ENCODE assay signal across 1 cellular context in the genomic region with DNA sequence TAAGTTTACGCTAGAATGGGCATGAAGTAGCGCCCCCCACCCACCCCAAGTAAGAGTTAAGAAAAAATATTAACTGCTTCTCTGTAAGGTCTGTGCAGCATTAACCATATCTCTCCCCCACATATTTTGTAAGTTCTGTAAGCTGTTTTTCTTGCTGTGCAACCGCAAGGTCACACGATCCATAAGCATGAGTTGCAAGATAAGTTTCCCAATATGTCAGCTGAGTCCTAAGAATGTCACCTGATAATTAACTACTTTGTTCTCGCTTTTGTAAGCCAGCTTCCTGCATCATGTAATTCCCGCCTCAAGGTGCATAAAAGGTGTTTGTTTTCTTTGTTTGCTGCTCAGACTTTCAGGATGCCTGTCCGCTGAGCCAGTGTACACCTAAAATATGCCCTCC.
TF ChIP-seq lines count a peak whose summit lies in the region.

No MANE protein-coding gene starts in this region.

TF ChIP-seq in K562, 482 proteins besides CTCF, POLR2A, EP300 and RAD21 (continued from another document and continues in another):
- TF ChIP-seq, protein P1, sequence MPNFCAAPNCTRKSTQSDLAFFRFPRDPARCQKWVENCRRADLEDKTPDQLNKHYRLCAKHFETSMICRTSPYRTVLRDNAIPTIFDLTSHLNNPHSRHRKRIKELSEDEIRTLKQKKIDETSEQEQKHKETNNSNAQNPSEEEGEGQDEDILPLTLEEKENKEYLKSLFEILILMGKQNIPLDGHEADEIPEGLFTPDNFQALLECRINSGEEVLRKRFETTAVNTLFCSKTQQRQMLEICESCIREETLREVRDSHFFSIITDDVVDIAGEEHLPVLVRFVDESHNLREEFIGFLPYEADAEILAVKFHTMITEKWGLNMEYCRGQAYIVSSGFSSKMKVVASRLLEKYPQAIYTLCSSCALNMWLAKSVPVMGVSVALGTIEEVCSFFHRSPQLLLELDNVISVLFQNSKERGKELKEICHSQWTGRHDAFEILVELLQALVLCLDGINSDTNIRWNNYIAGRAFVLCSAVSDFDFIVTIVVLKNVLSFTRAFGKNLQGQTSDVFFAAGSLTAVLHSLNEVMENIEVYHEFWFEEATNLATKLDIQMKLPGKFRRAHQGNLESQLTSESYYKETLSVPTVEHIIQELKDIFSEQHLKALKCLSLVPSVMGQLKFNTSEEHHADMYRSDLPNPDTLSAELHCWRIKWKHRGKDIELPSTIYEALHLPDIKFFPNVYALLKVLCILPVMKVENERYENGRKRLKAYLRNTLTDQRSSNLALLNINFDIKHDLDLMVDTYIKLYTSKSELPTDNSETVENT (CRISPR knock-in tag; IDR thresholded peaks at IDR 0.05), result no peak
- TF ChIP-seq NFE2 (IDR thresholded peaks at IDR 0.05; ENCODE audit: low read depth) (peak; percentile 72), SMARCE1 (IDR thresholded peaks at IDR 0.05) (0 out of 2 replicates have a peak, but pooled peaks have one; percentile 44), CEBPG (CRISPR knock-in tag; IDR thresholded peaks at IDR 0.05) (peak; percentile 60; the same call in 1 of the 2 replicates), CEBPG (tag; conservative IDR thresholded peaks at IDR 0.05 in 1 of 2, IDR thresholded peaks at IDR 0.05 in 1 of 2) (peak; percentile 39 to 63; a peak in 2 of 4 replicates), FOSL1 (tag; conservative IDR thresholded peaks at IDR 0.05) (peak; percentile 49; the same call in 1 of the 2 replicates), CEBPB (tag; IDR thresholded peaks at IDR 0.05) (peak; percentile 88), RFX5 (IDR thresholded peaks at IDR 0.05; ENCODE audit: low read depth, low read length) (no peak), STAT5A (IDR thresholded peaks at IDR 0.05; ENCODE audit: borderline replicate concordance, low read length) (peak; percentile 58; the same call in 1 of the 2 replicates), YY1 (IDR thresholded peaks at IDR 0.05; ENCODE audit: borderline replicate concordance in 1 of 3, control insufficient read depth in 1 of 3, extremely low read depth in 1 of 3, insufficient read depth in 3 of 3, insufficient read length in 1 of 3, insufficient replicate concordance in 2 of 3, low read depth in 1 of 3, low read length in 2 of 3) (no peak), PML (IDR thresholded peaks at IDR 0.05; ENCODE audit: low read length) (0 out of 2 replicates have a peak, but pooled peaks have one; percentile 40), CBFB (CRISPR knock-in tag; IDR thresholded peaks at IDR 0.05) (no peak), RAD51 (IDR thresholded peaks at IDR 0.05; ENCODE audit: borderline replicate concordance, low read depth) (peak; percentile 55; the same call in 1 of the 2 replicates), TCF7L2 (IDR thresholded peaks at IDR 0.05; ENCODE audit: low read depth, low read length) (no peak), ARID1B (IDR thresholded peaks at IDR 0.05) (peak; percentile 78), MTA1 (IDR thresholded peaks at IDR 0.05; ENCODE audit: borderline replicate concordance) (no peak), TBP (optimal IDR thresholded peaks at IDR 0.05; ENCODE audit: low read depth, low read length) (no peak), CBFA2T2 (conservative IDR thresholded peaks at IDR 0.05) (peak; percentile 82), TAL1 (IDR thresholded peaks at IDR 0.05) (peak; percentile 71), BHLHE40 (IDR thresholded peaks at IDR 0.05; ENCODE audit: low read length) (peak; percentile 91), RFX1 (IDR thresholded peaks at IDR 0.05) (no peak), MAFF (IDR thresholded peaks at IDR 0.05; ENCODE audit: low read length) (no peak), ATF7 (IDR thresholded peaks at IDR 0.05) (0 out of 2 replicates have a peak, but pooled peaks have one; percentile 44), ZSCAN29 (IDR thresholded peaks at IDR 0.05) (no peak), HNRNPL (IDR thresholded peaks at IDR 0.05; ENCODE audit: low read depth, low read length) (no peak), SLC30A9 (CRISPR knock-in tag; IDR thresholded peaks at IDR 0.05) (no peak), ZFP36 (IDR thresholded peaks at IDR 0.05; ENCODE audit: low read depth, low read length, partially characterized antibody) (no peak), ATF1 (CRISPR knock-in tag; IDR thresholded peaks at IDR 0.05) (no peak), ATF1 (tag; IDR thresholded peaks at IDR 0.05) (no peak), GATAD2A (IDR thresholded peaks at IDR 0.05) (no peak), TCF3 (CRISPR knock-in tag; IDR thresholded peaks at IDR 0.05) (peak; percentile 86), U2AF2 (optimal IDR thresholded peaks at IDR 0.05; ENCODE audit: low read depth, low read length) (no peak), NCOA2 (IDR thresholded peaks at IDR 0.05; ENCODE audit: partially characterized antibody in 2 of 2) (no peak), RBM39 (optimal IDR thresholded peaks at IDR 0.05; ENCODE audit: low read depth, low read length) (no peak), GTF2E2 (tag; IDR thresholded peaks at IDR 0.05) (no peak), MTA2 (IDR thresholded peaks at IDR 0.05; ENCODE audit: low read depth) (peak; percentile 47), TEAD4 (IDR thresholded peaks at IDR 0.05; ENCODE audit: low read length) (peak; percentile 88), TEAD4 (CRISPR knock-in tag; IDR thresholded peaks at IDR 0.05; ENCODE audit: borderline replicate concordance) (no peak), DACH1 (IDR thresholded peaks at IDR 0.05; ENCODE audit: partially characterized antibody) (peak; percentile 77), ZNF134 (CRISPR knock-in tag; conservative IDR thresholded peaks at IDR 0.05) (no peak), NFIC (IDR thresholded peaks at IDR 0.05) (peak; percentile 29; the same call in 1 of the 2 replicates), FOXA1 (IDR thresholded peaks at IDR 0.05; ENCODE audit: borderline replicate concordance) (no peak), TAF9B (IDR thresholded peaks at IDR 0.05; ENCODE audit: partially characterized antibody) (peak; percentile 73), NFIX (CRISPR knock-in tag; IDR thresholded peaks at IDR 0.05; ENCODE audit: low read depth) (no peak), HIVEP1 (CRISPR knock-in tag; IDR thresholded peaks at IDR 0.05) (no peak), NCOR1 (IDR thresholded peaks at IDR 0.05) (peak; percentile 66), ZNF354B (CRISPR knock-in tag; IDR thresholded peaks at IDR 0.05) (no peak), CAMTA2 (CRISPR knock-in tag; conservative IDR thresholded peaks at IDR 0.05) (no peak), PYGO2 (tag; IDR thresholded peaks at IDR 0.05) (no peak)
- TF ChIP-seq, protein P2, sequence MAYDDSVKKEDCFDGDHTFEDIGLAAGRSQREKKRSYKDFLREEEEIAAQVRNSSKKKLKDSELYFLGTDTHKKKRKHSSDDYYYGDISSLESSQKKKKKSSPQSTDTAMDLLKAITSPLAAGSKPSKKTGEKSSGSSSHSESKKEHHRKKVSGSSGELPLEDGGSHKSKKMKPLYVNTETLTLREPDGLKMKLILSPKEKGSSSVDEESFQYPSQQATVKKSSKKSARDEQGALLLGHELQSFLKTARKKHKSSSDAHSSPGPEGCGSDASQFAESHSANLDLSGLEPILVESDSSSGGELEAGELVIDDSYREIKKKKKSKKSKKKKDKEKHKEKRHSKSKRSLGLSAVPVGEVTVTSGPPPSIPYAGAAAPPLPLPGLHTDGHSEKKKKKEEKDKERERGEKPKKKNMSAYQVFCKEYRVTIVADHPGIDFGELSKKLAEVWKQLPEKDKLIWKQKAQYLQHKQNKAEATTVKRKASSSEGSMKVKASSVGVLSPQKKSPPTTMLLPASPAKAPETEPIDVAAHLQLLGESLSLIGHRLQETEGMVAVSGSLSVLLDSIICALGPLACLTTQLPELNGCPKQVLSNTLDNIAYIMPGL (CRISPR knock-in tag; IDR thresholded peaks at IDR 0.05), result no peak
- TF ChIP-seq, protein P3, sequence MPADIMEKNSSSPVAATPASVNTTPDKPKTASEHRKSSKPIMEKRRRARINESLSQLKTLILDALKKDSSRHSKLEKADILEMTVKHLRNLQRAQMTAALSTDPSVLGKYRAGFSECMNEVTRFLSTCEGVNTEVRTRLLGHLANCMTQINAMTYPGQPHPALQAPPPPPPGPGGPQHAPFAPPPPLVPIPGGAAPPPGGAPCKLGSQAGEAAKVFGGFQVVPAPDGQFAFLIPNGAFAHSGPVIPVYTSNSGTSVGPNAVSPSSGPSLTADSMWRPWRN (IDR thresholded peaks at IDR 0.05; ENCODE audit: low read depth), result 0 out of 2 replicates have a peak, but pooled peaks have one; percentile 39
- TF ChIP-seq, protein P4, sequence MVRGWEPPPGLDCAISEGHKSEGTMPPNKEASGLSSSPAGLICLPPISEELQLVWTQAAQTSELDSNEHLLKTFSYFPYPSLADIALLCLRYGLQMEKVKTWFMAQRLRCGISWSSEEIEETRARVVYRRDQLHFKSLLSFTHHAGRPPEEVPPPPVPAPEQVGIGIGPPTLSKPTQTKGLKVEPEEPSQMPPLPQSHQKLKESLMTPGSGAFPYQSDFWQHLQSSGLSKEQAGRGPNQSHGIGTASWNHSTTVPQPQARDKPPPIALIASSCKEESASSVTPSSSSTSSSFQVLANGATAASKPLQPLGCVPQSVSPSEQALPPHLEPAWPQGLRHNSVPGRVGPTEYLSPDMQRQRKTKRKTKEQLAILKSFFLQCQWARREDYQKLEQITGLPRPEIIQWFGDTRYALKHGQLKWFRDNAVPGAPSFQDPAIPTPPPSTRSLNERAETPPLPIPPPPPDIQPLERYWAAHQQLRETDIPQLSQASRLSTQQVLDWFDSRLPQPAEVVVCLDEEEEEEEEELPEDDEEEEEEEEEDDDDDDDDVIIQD (CRISPR knock-in tag; IDR thresholded peaks at IDR 0.05), result no peak
- TF ChIP-seq, protein P5, sequence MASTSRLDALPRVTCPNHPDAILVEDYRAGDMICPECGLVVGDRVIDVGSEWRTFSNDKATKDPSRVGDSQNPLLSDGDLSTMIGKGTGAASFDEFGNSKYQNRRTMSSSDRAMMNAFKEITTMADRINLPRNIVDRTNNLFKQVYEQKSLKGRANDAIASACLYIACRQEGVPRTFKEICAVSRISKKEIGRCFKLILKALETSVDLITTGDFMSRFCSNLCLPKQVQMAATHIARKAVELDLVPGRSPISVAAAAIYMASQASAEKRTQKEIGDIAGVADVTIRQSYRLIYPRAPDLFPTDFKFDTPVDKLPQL (IDR thresholded peaks at IDR 0.05; ENCODE audit: extremely low read depth, insufficient read length), result no peak
- TF ChIP-seq, protein P6, sequence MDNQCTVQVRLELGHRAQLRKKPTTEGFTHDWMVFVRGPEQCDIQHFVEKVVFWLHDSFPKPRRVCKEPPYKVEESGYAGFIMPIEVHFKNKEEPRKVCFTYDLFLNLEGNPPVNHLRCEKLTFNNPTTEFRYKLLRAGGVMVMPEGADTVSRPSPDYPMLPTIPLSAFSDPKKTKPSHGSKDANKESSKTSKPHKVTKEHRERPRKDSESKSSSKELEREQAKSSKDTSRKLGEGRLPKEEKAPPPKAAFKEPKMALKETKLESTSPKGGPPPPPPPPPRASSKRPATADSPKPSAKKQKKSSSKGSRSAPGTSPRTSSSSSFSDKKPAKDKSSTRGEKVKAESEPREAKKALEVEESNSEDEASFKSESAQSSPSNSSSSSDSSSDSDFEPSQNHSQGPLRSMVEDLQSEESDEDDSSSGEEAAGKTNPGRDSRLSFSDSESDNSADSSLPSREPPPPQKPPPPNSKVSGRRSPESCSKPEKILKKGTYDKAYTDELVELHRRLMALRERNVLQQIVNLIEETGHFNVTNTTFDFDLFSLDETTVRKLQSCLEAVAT (IDR thresholded peaks at IDR 0.05), result peak in 1 of 2 experiments; percentile 88; a peak in 1 of 4 replicates
- TF ChIP-seq, protein P7, sequence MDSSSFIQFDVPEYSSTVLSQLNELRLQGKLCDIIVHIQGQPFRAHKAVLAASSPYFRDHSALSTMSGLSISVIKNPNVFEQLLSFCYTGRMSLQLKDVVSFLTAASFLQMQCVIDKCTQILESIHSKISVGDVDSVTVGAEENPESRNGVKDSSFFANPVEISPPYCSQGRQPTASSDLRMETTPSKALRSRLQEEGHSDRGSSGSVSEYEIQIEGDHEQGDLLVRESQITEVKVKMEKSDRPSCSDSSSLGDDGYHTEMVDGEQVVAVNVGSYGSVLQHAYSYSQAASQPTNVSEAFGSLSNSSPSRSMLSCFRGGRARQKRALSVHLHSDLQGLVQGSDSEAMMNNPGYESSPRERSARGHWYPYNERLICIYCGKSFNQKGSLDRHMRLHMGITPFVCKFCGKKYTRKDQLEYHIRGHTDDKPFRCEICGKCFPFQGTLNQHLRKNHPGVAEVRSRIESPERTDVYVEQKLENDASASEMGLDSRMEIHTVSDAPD (CRISPR knock-in tag; IDR thresholded peaks at IDR 0.05), result no peak
- TF ChIP-seq, protein P8, sequence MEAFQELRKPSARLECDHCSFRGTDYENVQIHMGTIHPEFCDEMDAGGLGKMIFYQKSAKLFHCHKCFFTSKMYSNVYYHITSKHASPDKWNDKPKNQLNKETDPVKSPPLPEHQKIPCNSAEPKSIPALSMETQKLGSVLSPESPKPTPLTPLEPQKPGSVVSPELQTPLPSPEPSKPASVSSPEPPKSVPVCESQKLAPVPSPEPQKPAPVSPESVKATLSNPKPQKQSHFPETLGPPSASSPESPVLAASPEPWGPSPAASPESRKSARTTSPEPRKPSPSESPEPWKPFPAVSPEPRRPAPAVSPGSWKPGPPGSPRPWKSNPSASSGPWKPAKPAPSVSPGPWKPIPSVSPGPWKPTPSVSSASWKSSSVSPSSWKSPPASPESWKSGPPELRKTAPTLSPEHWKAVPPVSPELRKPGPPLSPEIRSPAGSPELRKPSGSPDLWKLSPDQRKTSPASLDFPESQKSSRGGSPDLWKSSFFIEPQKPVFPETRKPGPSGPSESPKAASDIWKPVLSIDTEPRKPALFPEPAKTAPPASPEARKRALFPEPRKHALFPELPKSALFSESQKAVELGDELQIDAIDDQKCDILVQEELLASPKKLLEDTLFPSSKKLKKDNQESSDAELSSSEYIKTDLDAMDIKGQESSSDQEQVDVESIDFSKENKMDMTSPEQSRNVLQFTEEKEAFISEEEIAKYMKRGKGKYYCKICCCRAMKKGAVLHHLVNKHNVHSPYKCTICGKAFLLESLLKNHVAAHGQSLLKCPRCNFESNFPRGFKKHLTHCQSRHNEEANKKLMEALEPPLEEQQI (IDR thresholded peaks at IDR 0.05), result 0 out of 2 replicates have a peak, but pooled peaks have one; percentile 69
- TF ChIP-seq, protein P9, sequence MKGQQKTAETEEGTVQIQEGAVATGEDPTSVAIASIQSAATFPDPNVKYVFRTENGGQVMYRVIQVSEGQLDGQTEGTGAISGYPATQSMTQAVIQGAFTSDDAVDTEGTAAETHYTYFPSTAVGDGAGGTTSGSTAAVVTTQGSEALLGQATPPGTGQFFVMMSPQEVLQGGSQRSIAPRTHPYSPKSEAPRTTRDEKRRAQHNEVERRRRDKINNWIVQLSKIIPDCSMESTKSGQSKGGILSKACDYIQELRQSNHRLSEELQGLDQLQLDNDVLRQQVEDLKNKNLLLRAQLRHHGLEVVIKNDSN (CRISPR knock-in tag; IDR thresholded peaks at IDR 0.05), result peak; percentile 73
- TF ChIP-seq, protein P10, sequence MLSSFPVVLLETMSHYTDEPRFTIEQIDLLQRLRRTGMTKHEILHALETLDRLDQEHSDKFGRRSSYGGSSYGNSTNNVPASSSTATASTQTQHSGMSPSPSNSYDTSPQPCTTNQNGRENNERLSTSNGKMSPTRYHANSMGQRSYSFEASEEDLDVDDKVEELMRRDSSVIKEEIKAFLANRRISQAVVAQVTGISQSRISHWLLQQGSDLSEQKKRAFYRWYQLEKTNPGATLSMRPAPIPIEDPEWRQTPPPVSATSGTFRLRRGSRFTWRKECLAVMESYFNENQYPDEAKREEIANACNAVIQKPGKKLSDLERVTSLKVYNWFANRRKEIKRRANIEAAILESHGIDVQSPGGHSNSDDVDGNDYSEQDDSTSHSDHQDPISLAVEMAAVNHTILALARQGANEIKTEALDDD (IDR thresholded peaks at IDR 0.05), result 0 out of 2 replicates have a peak, but pooled peaks have one; percentile 16
